8 cellular contexts compared by ENCODE assay signal in the genomic region with DNA sequence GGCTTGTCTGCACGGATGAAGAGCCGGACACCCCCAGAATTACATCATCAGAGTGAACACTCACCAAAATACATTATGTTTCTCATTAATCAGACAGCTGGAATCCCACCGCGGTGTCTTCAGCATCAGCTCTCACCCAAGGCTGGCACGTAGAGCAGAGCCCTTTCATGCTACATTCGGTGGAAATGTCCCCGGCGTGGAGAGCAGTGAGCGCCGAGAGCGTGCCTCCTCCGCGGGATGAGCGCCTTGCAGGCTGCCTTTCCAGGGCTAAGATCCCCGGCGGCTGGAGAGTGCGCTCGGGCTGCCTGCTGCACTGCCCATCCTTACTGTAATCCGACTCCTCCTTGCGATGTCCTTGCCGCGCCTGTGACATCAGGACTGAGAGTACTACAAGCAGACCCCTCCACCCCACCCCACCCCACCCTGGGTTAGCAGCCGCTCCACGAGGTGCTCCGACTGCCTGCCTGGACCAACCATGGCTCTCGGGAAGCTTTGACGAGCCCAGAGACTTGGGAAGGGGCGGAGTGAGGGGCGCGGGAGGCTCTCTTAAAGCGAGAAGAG. TPM values are rescaled to one million over a fixed set of nuclear protein-coding genes. Genes with fewer than 3 reads are reported as not detected.
A peak's percentile ranks its signal among the peaks of the same experiment; 100 is the strongest.
DNase-seq lines count a peak whose midpoint lies in the region; ATAC-seq, FAIRE-seq and TF ChIP-seq lines count a peak whose summit lies in the region.

A gene with protein sequence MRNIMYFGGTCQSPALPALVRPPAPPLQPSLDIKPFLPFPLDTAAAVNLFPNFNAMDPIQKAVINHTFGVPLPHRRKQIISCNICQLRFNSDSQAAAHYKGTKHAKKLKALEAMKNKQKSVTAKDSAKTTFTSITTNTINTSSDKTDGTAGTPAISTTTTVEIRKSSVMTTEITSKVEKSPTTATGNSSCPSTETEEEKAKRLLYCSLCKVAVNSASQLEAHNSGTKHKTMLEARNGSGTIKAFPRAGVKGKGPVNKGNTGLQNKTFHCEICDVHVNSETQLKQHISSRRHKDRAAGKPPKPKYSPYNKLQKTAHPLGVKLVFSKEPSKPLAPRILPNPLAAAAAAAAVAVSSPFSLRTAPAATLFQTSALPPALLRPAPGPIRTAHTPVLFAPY (minus strand): TSS at position 380 of the 561 bp plus-strand sequence. CDS start 294 bp downstream, at position 86.

- peak; percentile 62 for DNase-seq in AG08395 (ENCODE audit: low spot score)
- peak; percentile 7 for DNase-seq in RCC 7860 (ENCODE audit: low spot score)
- DNase-seq in fibroblast of villous mesenchyme (ENCODE audit: low read depth), result peak; percentile 36
- DNase-seq in activated CD4-positive, CD25-positive, alpha-beta regulatory T cell treated with anti-CD3 and anti-CD28 coated beads, Interleukin-2, amount 50 U/mL, for 72 hours, result no peak
- no peak for DNase-seq in stimulated activated CD4-positive, alpha-beta T cell treated with anti-CD3 and anti-CD28 coated beads, Interleukin-4, amount 100 ng/mL, for 4 hours

- TF ChIP-seq RAD21 in neural cell (conservative IDR thresholded peaks at IDR 0.05), result peak; percentile 32

- H3K36me3 ChIP-seq in neural cell (ENCODE audit: insufficient read depth, low read length), result no peaks in the 10 kb centered on the region

- TF ChIP-seq CTCF in fibroblast of villous mesenchyme (IDR thresholded peaks at IDR 0.05; ENCODE audit: insufficient read depth, low read depth, low read length), result no peak
- no peak for TF ChIP-seq CTCF in neural cell (IDR thresholded peaks at IDR 0.05; ENCODE audit: poor library complexity, severe bottlenecking)

- FAIRE-seq in RCC 7860 (lab: Jason Lieb, UNC), result no peak

- no peaks in the 10 kb centered on the region for H4K20me1 ChIP-seq in neural cell (ENCODE audit: insufficient read depth)

- ATAC-seq in GM18868 (IDR thresholded peaks at IDR 0.05; ENCODE audit: unreplicated experiment), result no peak
- no peak for ATAC-seq in HG03280 (IDR thresholded peaks at IDR 0.05; ENCODE audit: unreplicated experiment)

- no peak for TF ChIP-seq EP300 in neural cell (conservative IDR thresholded peaks at IDR 0.05; ENCODE audit: poor library complexity, severe bottlenecking)

- H3K27ac ChIP-seq in neural cell (ENCODE audit: low read length), result no peak within 1 kb of the TSS

- peak within 1 kb of the TSS; percentile 43 for H3K9ac ChIP-seq in neural cell (ENCODE audit: low read length)

- H3K4me3 ChIP-seq in fibroblast of villous mesenchyme (ENCODE audit: low read depth, low read length) (peak within 1 kb of the TSS; percentile 14), neural cell (ENCODE audit: low read length) (peak within 1 kb of the TSS; percentile 67)

- no peaks in the 10 kb centered on the region for H3K79me2 ChIP-seq in neural cell (replicated peaks; ENCODE audit: insufficient read depth, low read length)

- peak within 1 kb of the TSS; percentile 35 for H3K4me2 ChIP-seq in neural cell (ENCODE audit: low read length)

- no peaks in the 10 kb centered on the region for H3K27me3 ChIP-seq in neural cell (ENCODE audit: insufficient read depth, low read depth, low read length)

- H2AFZ ChIP-seq in neural cell (ENCODE audit: low read depth, low read length), result no peak within 1 kb of the TSS

- H3K9me2 ChIP-seq in neural cell (ENCODE audit: insufficient read depth, low read length), result no peaks in the 10 kb centered on the region

- no peaks in the 10 kb centered on the region for H3F3A ChIP-seq in neural cell (ENCODE audit: insufficient read depth, low read length, poor library complexity, severe bottlenecking)

- H3K9me3 ChIP-seq in neural cell (ENCODE audit: low read length), result no peaks in the 10 kb centered on the region

TF ChIP-seq in neural cell, 6 proteins besides CTCF, POLR2A, EP300 and RAD21:
- TF ChIP-seq EZH2 (IDR thresholded peaks at IDR 0.05; ENCODE audit: borderline replicate concordance, insufficient read depth, low read length, poor library complexity, severe bottlenecking), result no peak
- peak; percentile 17 for TF ChIP-seq SMC3 (conservative IDR thresholded peaks at IDR 0.05; ENCODE audit: poor library complexity)
- TF ChIP-seq TAF1 (IDR thresholded peaks at IDR 0.05; ENCODE audit: low read depth), result no peak
- no peak for TF ChIP-seq POLR2AphosphoS5 (IDR thresholded peaks at IDR 0.05)
- TF ChIP-seq, protein P1, sequence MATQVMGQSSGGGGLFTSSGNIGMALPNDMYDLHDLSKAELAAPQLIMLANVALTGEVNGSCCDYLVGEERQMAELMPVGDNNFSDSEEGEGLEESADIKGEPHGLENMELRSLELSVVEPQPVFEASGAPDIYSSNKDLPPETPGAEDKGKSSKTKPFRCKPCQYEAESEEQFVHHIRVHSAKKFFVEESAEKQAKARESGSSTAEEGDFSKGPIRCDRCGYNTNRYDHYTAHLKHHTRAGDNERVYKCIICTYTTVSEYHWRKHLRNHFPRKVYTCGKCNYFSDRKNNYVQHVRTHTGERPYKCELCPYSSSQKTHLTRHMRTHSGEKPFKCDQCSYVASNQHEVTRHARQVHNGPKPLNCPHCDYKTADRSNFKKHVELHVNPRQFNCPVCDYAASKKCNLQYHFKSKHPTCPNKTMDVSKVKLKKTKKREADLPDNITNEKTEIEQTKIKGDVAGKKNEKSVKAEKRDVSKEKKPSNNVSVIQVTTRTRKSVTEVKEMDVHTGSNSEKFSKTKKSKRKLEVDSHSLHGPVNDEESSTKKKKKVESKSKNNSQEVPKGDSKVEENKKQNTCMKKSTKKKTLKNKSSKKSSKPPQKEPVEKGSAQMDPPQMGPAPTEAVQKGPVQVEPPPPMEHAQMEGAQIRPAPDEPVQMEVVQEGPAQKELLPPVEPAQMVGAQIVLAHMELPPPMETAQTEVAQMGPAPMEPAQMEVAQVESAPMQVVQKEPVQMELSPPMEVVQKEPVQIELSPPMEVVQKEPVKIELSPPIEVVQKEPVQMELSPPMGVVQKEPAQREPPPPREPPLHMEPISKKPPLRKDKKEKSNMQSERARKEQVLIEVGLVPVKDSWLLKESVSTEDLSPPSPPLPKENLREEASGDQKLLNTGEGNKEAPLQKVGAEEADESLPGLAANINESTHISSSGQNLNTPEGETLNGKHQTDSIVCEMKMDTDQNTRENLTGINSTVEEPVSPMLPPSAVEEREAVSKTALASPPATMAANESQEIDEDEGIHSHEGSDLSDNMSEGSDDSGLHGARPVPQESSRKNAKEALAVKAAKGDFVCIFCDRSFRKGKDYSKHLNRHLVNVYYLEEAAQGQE (IDR thresholded peaks at IDR 0.05; ENCODE audit: borderline replicate concordance), result no peak
- TF ChIP-seq MXI1 (conservative IDR thresholded peaks at IDR 0.05; ENCODE audit: poor library complexity, severe bottlenecking), result peak; percentile 18

RNA-seq across cellular contexts. Expression of the gene that starts here (rescaled TPM):
- total RNA-seq in fibroblast of villous mesenchyme, result 0.64 and 1.7 TPM in 2 replicates
- 3.4 and 3.6 TPM in 2 replicates for polyA plus RNA-seq in neural cell
- 14.1 and 18.4 TPM in 2 replicates for polyA minus RNA-seq in neural cell

Comparison
In these comparisons a context has a peak if more than half of its experiments do, and no peak if none do; other contexts are left out.
1. DNase-seq: peak in AG08395 (single experiment), RCC 7860 (single experiment) and fibroblast of villous mesenchyme (single experiment); none in activated CD4-positive, CD25-positive, alpha-beta regulatory T cell treated with anti-CD3 and anti-CD28 coated beads, Interleukin-2, amount 50 U/mL, for 72 hours (single experiment) and stimulated activated CD4-positive, alpha-beta T cell treated with anti-CD3 and anti-CD28 coated beads, Interleukin-4, amount 100 ng/mL, for 4 hours (0 of 2).